ENCODE assay signal across 1 cellular context in genomic region chr6:35107761-35108160, GRCh38.
TF ChIP-seq lines count a peak whose summit lies in the region.
"Not testable (repeated sequence)": the region's sequence is repeated elsewhere in the genome, so short reads cannot be mapped to it uniquely, and the experiment has no call there.

No MANE protein-coding gene starts in this region.

TF ChIP-seq in K562, 482 proteins besides CTCF, POLR2A, EP300 and RAD21 (continued from another document):
- TF ChIP-seq TCF3 (CRISPR knock-in tag; IDR thresholded peaks at IDR 0.05) (peak; percentile 64), NCOR1 (IDR thresholded peaks at IDR 0.05) (peak; percentile 40; the same call in 1 of the 2 replicates), ARID1B (IDR thresholded peaks at IDR 0.05) (peak; percentile 40), FOXP1 (CRISPR knock-in tag; IDR thresholded peaks at IDR 0.05) (peak; percentile 44; the same call in 1 of the 2 replicates), TBL1XR1 (IDR thresholded peaks at IDR 0.05; ENCODE audit: low read length in 2 of 2) (0 out of 4 replicates have a peak, but pooled peaks of 1 of the 2 experiments have one; percentile 11), NFIC (IDR thresholded peaks at IDR 0.05) (peak; percentile 82), ID3 (tag; IDR thresholded peaks at IDR 0.05) (peak; percentile 51; the same call in 1 of the 2 replicates), MBD2 (IDR thresholded peaks at IDR 0.05; ENCODE audit: borderline replicate concordance, low read depth) (0 out of 2 replicates have a peak, but pooled peaks have one; percentile 17), CBFA2T3 (IDR thresholded peaks at IDR 0.05) (peak; percentile 86)
- TF ChIP-seq, protein P1, sequence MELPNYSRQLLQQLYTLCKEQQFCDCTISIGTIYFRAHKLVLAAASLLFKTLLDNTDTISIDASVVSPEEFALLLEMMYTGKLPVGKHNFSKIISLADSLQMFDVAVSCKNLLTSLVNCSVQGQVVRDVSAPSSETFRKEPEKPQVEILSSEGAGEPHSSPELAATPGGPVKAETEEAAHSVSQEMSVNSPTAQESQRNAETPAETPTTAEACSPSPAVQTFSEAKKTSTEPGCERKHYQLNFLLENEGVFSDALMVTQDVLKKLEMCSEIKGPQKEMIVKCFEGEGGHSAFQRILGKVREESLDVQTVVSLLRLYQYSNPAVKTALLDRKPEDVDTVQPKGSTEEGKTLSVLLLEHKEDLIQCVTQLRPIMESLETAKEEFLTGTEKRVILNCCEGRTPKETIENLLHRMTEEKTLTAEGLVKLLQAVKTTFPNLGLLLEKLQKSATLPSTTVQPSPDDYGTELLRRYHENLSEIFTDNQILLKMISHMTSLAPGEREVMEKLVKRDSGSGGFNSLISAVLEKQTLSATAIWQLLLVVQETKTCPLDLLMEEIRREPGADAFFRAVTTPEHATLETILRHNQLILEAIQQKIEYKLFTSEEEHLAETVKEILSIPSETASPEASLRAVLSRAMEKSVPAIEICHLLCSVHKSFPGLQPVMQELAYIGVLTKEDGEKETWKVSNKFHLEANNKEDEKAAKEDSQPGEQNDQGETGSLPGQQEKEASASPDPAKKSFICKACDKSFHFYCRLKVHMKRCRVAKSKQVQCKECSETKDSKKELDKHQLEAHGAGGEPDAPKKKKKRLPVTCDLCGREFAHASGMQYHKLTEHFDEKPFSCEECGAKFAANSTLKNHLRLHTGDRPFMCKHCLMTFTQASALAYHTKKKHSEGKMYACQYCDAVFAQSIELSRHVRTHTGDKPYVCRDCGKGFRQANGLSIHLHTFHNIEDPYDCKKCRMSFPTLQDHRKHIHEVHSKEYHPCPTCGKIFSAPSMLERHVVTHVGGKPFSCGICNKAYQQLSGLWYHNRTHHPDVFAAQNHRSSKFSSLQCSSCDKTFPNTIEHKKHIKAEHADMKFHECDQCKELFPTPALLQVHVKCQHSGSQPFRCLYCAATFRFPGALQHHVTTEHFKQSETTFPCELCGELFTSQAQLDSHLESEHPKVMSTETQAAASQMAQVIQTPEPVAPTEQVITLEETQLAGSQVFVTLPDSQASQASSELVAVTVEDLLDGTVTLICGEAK (IDR thresholded peaks at IDR 0.05) = 0 out of 2 replicates have a peak, but pooled peaks have one; percentile 29
- TF ChIP-seq, protein P1 (CRISPR knock-in tag; IDR thresholded peaks at IDR 0.05) = not testable (repeated sequence)
- TF ChIP-seq ID3 (CRISPR knock-in tag; IDR thresholded peaks at IDR 0.05) = not testable (repeated sequence)
